26 cellular contexts compared by ENCODE assay signal in genomic region chr3:34066328-34066727, GRCh38.
"Had no signal": no experiment of that assay in that cellular context is flagged by ENCODE, and none has a peak within 500 bp of the region (broad histone marks: within the 10 kb centered on the region; RNA-seq: fewer than 3 reads in every experiment).

No MANE protein-coding gene starts in this region.

- H3K9me3 ChIP-seq: psoas muscle, sigmoid colon, thoracic aorta, uterus had no signal

- H3K27ac ChIP-seq: parathyroid adenoma, psoas muscle, sigmoid colon, thoracic aorta, uterus had no signal

- H3K4me1 ChIP-seq: parathyroid adenoma, psoas muscle, sigmoid colon, uterus had no signal

- H3K9ac ChIP-seq: parathyroid adenoma had no signal

- DNase-seq: activated CD4-positive, alpha-beta memory T cell treated with anti-CD3 and anti-CD28 coated beads for 36 hours; activated CD4-positive, alpha-beta T cell treated with anti-CD3 and anti-CD28 coated beads for 4 hours; activated CD8-positive, alpha-beta memory T cell treated with anti-CD3 and anti-CD28 coated beads, Interleukin-2, amount 50 U/mL, for 4 hours; activated gamma-delta T cell; activated naive CD4-positive, alpha-beta T cell treated with anti-CD3 and anti-CD28 coated beads, Interleukin-2, amount 50 U/mL, for 16 hours; activated T-cell treated with anti-CD3 and anti-CD28 coated beads, Interleukin-2, amount 50 U/mL, for 24 hours; amniotic stem cell; caudate nucleus; foreskin fibroblast; head of caudate nucleus; hippocampal formation; left cardiac atrium; left ventricle myocardium superior; naive B cell; nephron progenitor cell; occipital lobe; psoas muscle; sigmoid colon; small intestine; stimulated activated CD4-positive, alpha-beta T cell treated with anti-CD3 and anti-CD28 coated beads, Interleukin-4, amount 100 ng/mL, for 24 hours; uterus had no signal

- FAIRE-seq: keratinocyte, small intestine had no signal

- ATAC-seq: esophagus mucosa; left cardiac atrium; left ventricle myocardium superior; psoas muscle; stimulated activated effector memory CD8-positive, alpha-beta T cell treated with anti-CD3 and anti-CD28 coated beads, Interleukin-12 subunit alpha, Interleukin-12 subunit beta, amount 100 ng/mL, for 72 hours had no signal

- H3K79me2 ChIP-seq: parathyroid adenoma had no signal

- H2AFZ ChIP-seq: parathyroid adenoma had no signal

- H3K27me3 ChIP-seq: sigmoid colon, uterus had no signal

- H3K4me3 ChIP-seq: psoas muscle, sigmoid colon, thoracic aorta, uterus had no signal

- H3K36me3 ChIP-seq: sigmoid colon, thoracic aorta, uterus had no signal
